8 cellular contexts compared by ENCODE assay signal in genomic region chr22:31488988-31489617, GRCh38. TPM values are rescaled to one million over a fixed set of nuclear protein-coding genes. Genes with fewer than 3 reads are reported as not detected.
A peak's percentile ranks its signal among the peaks of the same experiment; 100 is the strongest.
DNase-seq lines count a peak whose midpoint lies in the region; ATAC-seq and TF ChIP-seq lines count a peak whose summit lies in the region.

No MANE protein-coding gene starts in this region.

- in situ Hi-C loops in GM13976 (cut with MboI; ENCODE audit: low sequenced_read_pairs, unreplicated experiment) = no loop called here

- peaks cover 30% of the 10 kb centered on the region for H3K36me3 Mint-ChIP-seq in T-helper 2 cell treated with Interferon-gamma antibody and Interleukin-4, amounts not matched to agents 5 μg/mL and 100 μg/mL, for 36 hours (ENCODE audit: low read depth)
- H3K36me3 Mint-ChIP-seq in central memory CD8-positive, alpha-beta T cell (ENCODE audit: insufficient read depth) = peaks cover 31% of the 10 kb centered on the region

- H3K9me3 Mint-ChIP-seq in T-helper 2 cell treated with Interferon-gamma antibody and Interleukin-4, amounts not matched to agents 5 μg/mL and 100 μg/mL, for 36 hours = no peaks in the 10 kb centered on the region
- H3K9me3 Mint-ChIP-seq in central memory CD8-positive, alpha-beta T cell = no peaks in the 10 kb centered on the region

- H3K36me3 ChIP-seq in kidney epithelial cell (ENCODE audit: control insufficient read depth, insufficient read depth, low read length) = no peaks in the 10 kb centered on the region

- H3K27ac Mint-ChIP-seq in T-helper 2 cell treated with Interferon-gamma antibody and Interleukin-4, amounts not matched to agents 5 μg/mL and 100 μg/mL, for 36 hours = peak overlapping the region; percentile 76
- H3K27ac Mint-ChIP-seq in central memory CD8-positive, alpha-beta T cell (ENCODE audit: low read depth) = peak overlapping the region; percentile 72

- DNase-seq in A172 (ENCODE audit: low spot score) (peak; percentile 13), GM13976 (ENCODE audit: low spot score) (peak; percentile 69), kidney epithelial cell (ENCODE audit: low read depth) (no peak)
- peak; percentile 35 for DNase-seq in T-helper 2 cell treated with Interferon-gamma antibody and Interleukin-4, amounts not matched to agents 5 μg/mL and 100 μg/mL, for 36 hours (ENCODE audit: low spot score)
- no peak for DNase-seq in central memory CD8-positive, alpha-beta T cell (ENCODE audit: low spot score in 2 of 2)
- DNase-seq in stimulated activated CD4-positive, alpha-beta T cell treated with anti-CD3 and anti-CD28 coated beads, Interleukin-4, amount 100 ng/mL, for 24 hours = peak; percentile 44

- TF ChIP-seq CTCF in GM13976 (IDR thresholded peaks at IDR 0.05; ENCODE audit: borderline replicate concordance, control extremely low read depth, extremely low read depth, insufficient read depth, missing control alignments) (no peak), kidney epithelial cell (IDR thresholded peaks at IDR 0.05; ENCODE audit: insufficient read depth, low read length, poor library complexity, severe bottlenecking) (no peak)

- H3K27me3 Mint-ChIP-seq in T-helper 2 cell treated with Interferon-gamma antibody and Interleukin-4, amounts not matched to agents 5 μg/mL and 100 μg/mL, for 36 hours (ENCODE audit: low read depth) = no peaks in the 10 kb centered on the region
- H3K27me3 Mint-ChIP-seq in central memory CD8-positive, alpha-beta T cell = no peaks in the 10 kb centered on the region

- ATAC-seq in HG03139 (IDR thresholded peaks at IDR 0.05; ENCODE audit: unreplicated experiment) (peak; percentile 22), HG03095 (IDR thresholded peaks at IDR 0.05; ENCODE audit: unreplicated experiment) (no peak)
- ATAC-seq in central memory CD8-positive, alpha-beta T cell (replicated peaks; ENCODE audit: extremely low read depth, poor library complexity, severe bottlenecking) = no peak

- H3K27me3 ChIP-seq in kidney epithelial cell (ENCODE audit: control insufficient read depth, insufficient read depth, low read length) = no peaks in the 10 kb centered on the region

- H3K4me3 Mint-ChIP-seq in T-helper 2 cell treated with Interferon-gamma antibody and Interleukin-4, amounts not matched to agents 5 μg/mL and 100 μg/mL, for 36 hours = peak overlapping the region; percentile 81
- H3K4me3 Mint-ChIP-seq in central memory CD8-positive, alpha-beta T cell = peak overlapping the region; percentile 84

- peak overlapping the region; percentile 71 for H3K4me3 ChIP-seq in kidney epithelial cell (ENCODE audit: low read depth, low read length)

- H3K4me1 Mint-ChIP-seq in T-helper 2 cell treated with Interferon-gamma antibody and Interleukin-4, amounts not matched to agents 5 μg/mL and 100 μg/mL, for 36 hours (ENCODE audit: low read depth) = peaks cover 39% of the 10 kb centered on the region
- peaks cover 26% of the 10 kb centered on the region for H3K4me1 Mint-ChIP-seq in central memory CD8-positive, alpha-beta T cell

RNA-seq across cellular contexts. Expression of gene EIF4ENIF1, which starts 0.5 kb away (rescaled TPM):
- 5.8 and 6.2 TPM in 2 replicates for total RNA-seq in A172 (2014; rRNA removed; shearing (Covaris generic))
- 11.9 and 15.0 TPM in 2 replicates for total RNA-seq in kidney epithelial cell

RNA-seq across cellular contexts. Expression of gene SFI1, which starts 7.2 kb away (rescaled TPM):
- 5.1 and 11.2 TPM in 2 replicates for total RNA-seq in A172 (2014; rRNA removed; shearing (Covaris generic))
- total RNA-seq in kidney epithelial cell = 13.2 and 18.1 TPM in 2 replicates

Comparison
In these comparisons a context has a peak if more than half of its experiments do, and no peak if none do; other contexts are left out.
1. DNase-seq: peak in A172 (single experiment), GM13976 (single experiment), T-helper 2 cell treated with Interferon-gamma antibody and Interleukin-4, amounts not matched to agents 5 μg/mL and 100 μg/mL, for 36 hours (single experiment) and stimulated activated CD4-positive, alpha-beta T cell treated with anti-CD3 and anti-CD28 coated beads, Interleukin-4, amount 100 ng/mL, for 24 hours (single experiment); none in central memory CD8-positive, alpha-beta T cell (0 of 2) and kidney epithelial cell (single experiment).